1 cellular context compared by ENCODE assay signal in genomic region chr6:167576798-167577528, GRCh38.
TF ChIP-seq lines count a peak whose summit lies in the region.

No MANE protein-coding gene starts in this region.

TF ChIP-seq in H1, 55 proteins besides CTCF, POLR2A, EP300 and RAD21:
- TF ChIP-seq RBBP5 (IDR thresholded peaks at IDR 0.05; ENCODE audit: borderline replicate concordance, low read depth, low read length) (no peak), POLR2AphosphoS5 (IDR thresholded peaks at IDR 0.05; ENCODE audit: low read depth, low read length) (no peak), CEBPB (IDR thresholded peaks at IDR 0.05; ENCODE audit: low read depth, low read length) (no peak), KDM1A (IDR thresholded peaks at IDR 0.05; ENCODE audit: borderline replicate concordance, low read length) (no peak), BCL11A (IDR thresholded peaks at IDR 0.05; ENCODE audit: low read depth in 2 of 2, low read length in 2 of 2) (no peak), MAFK (IDR thresholded peaks at IDR 0.05; ENCODE audit: low read depth, low read length) (no peak), BACH1 (IDR thresholded peaks at IDR 0.05; ENCODE audit: low read length) (no peak), ATF2 (IDR thresholded peaks at IDR 0.05; ENCODE audit: low read length) (no peak), RXRA (IDR thresholded peaks at IDR 0.05; ENCODE audit: insufficient read depth, low read depth, low read length) (no peak), GABPA (IDR thresholded peaks at IDR 0.05; ENCODE audit: borderline replicate concordance, insufficient read depth, low read length) (no peak), ZNF274 (IDR thresholded peaks at IDR 0.05; ENCODE audit: borderline replicate concordance, extremely low read depth, low read length) (no peak), SIRT6 (IDR thresholded peaks at IDR 0.05; ENCODE audit: low read length) (no peak), JUN (IDR thresholded peaks at IDR 0.05; ENCODE audit: low read depth, low read length) (no peak), GTF2F1 (IDR thresholded peaks at IDR 0.05; ENCODE audit: borderline replicate concordance, low read depth, low read length) (no peak), CHD2 (IDR thresholded peaks at IDR 0.05; ENCODE audit: low read length) (no peak), POU5F1 (IDR thresholded peaks at IDR 0.05; ENCODE audit: low read depth, low read length) (no peak), RFX5 (IDR thresholded peaks at IDR 0.05; ENCODE audit: borderline replicate concordance, low read depth, low read length) (no peak), CBX8 (IDR thresholded peaks at IDR 0.05; ENCODE audit: borderline replicate concordance, low read depth, low read length) (no peak), ASH2L (IDR thresholded peaks at IDR 0.05; ENCODE audit: low read length) (no peak), EZH2 (IDR thresholded peaks at IDR 0.05; ENCODE audit: low read depth, low read length, severe bottlenecking) (no peak)
